Comparison of ENCODE assay signal across 8 cellular contexts in genomic region chr10:31318854-31319601, GRCh38. TPM values are rescaled to one million over a fixed set of nuclear protein-coding genes. Genes with fewer than 3 reads are reported as not detected.
A peak's percentile ranks its signal among the peaks of the same experiment; 100 is the strongest.
DNase-seq lines count a peak whose midpoint lies in the region; ATAC-seq and TF ChIP-seq lines count a peak whose summit lies in the region.

ZEB1 (plus strand) TSS chr10:31319216; CDS start chr10:31319235, 19 bp downstream.

- ATAC-seq in GM19468 (IDR thresholded peaks at IDR 0.05; ENCODE audit: extremely low read depth, unreplicated experiment) = peak; percentile 11
- peak; percentile 92 for ATAC-seq in mucosa of descending colon

- peak; percentile 31 for TF ChIP-seq CTCF in epithelial cell of esophagus (IDR thresholded peaks at IDR 0.05; ENCODE audit: insufficient read depth, low read depth, low read length, missing control alignments)
- no peak for TF ChIP-seq CTCF in mucosa of descending colon (IDR thresholded peaks at IDR 0.05)

- DNase-seq in COLO829 (ENCODE audit: low spot score) (peak; percentile 69), HT1080 (ENCODE audit: low read depth) (peak; percentile 83), NOMO-1 (lab: John Stamatoyannopoulos, UW; ENCODE audit: unreplicated experiment in 2 of 2) (peak; percentile 55 to 59), epithelial cell of esophagus (ENCODE audit: low read depth) (peak; percentile 94), mucosa of descending colon (peak; percentile 84 to 96 (median 91))
- peak; percentile 90 for DNase-seq in activated CD8-positive, alpha-beta memory T cell treated with anti-CD3 and anti-CD28 coated beads, Interleukin-2, amount 50 U/mL, for 48 hours
- peak; percentile 84 for DNase-seq in stimulated activated CD8-positive, alpha-beta memory T cell treated with anti-CD3 and anti-CD28 coated beads, Interleukin-4, amount 100 ng/mL, for 24 hours (ENCODE audit: low read depth)

- H3K36me3 ChIP-seq in mucosa of descending colon (ENCODE audit: low read depth) = no peaks in the 10 kb centered on the region

- intact Hi-C loops in mucosa of descending colon (cut with DNase I, micrococcal nuclease) = no loop called here

- H3K4me3 ChIP-seq in epithelial cell of esophagus (ENCODE audit: low read length) = peak within 1 kb of the TSS; percentile 81
- H3K4me3 ChIP-seq in mucosa of descending colon = peak within 1 kb of the TSS; percentile 54

- H3K9me3 ChIP-seq in mucosa of descending colon = no peaks in the 10 kb centered on the region

- no peaks in the 10 kb centered on the region for H3K4me1 ChIP-seq in mucosa of descending colon (ENCODE audit: low read depth)

RNA-seq across cellular contexts. Expression of gene ZEB1, which starts in this region (rescaled TPM):
- 22.9 and 35.2 TPM in 2 replicates for total RNA-seq in HT1080 (2014; rRNA removed; shearing (Covaris generic))
- 18.4 and 24.7 TPM in 2 replicates for polyA plus RNA-seq in HT1080 (2015; cell fraction: cytosol; rRNA removed)
- polyA plus RNA-seq in HT1080 (2015; cell fraction: nucleus; rRNA removed) = 31.9 and 32.0 TPM in 2 replicates
- 100 to 1,000 TPM in 1 of 3 donors, 10 to 100 TPM in 1, 1 to 10 TPM in 1; 8.8 to 200 (median 28.1) TPM for total RNA-seq in mucosa of descending colon

Comparison
In these comparisons a context has a peak if more than half of its experiments do, and no peak if none do; other contexts are left out.
1. Peak in every context shown above with its lines: DNase-seq, ATAC-seq and H3K4me3 ChIP-seq.